ENCODE assay signal across 9 cellular contexts in genomic region chr11:6233984-6234313, GRCh38. TPM values are rescaled to one million over a fixed set of nuclear protein-coding genes. Genes with fewer than 3 reads are reported as not detected.
A peak's percentile ranks its signal among the peaks of the same experiment; 100 is the strongest.
DNase-seq lines count a peak whose midpoint lies in the region; ATAC-seq, FAIRE-seq and TF ChIP-seq lines count a peak whose summit lies in the region.
"Had no signal": no experiment of that assay in that cellular context is flagged by ENCODE, and none has a peak within 500 bp of the region (broad histone marks: within the 10 kb centered on the region; RNA-seq: fewer than 3 reads in every experiment).

No MANE protein-coding gene starts in this region.

- peak; percentile 38 for DNase-seq in COLO668 (lab: John Stamatoyannopoulos, UW; ENCODE audit: unreplicated experiment)
- no peak for DNase-seq in Jurkat, Clone E6-1 (ENCODE audit: low read depth, low spot score)
- no peak for DNase-seq in bronchial epithelial cell (ENCODE audit: low read depth)
- DNase-seq in SKM-1 treated with dmso at 0.1 percent for 144 hours (lab: John Stamatoyannopoulos, UW; ENCODE audit: unreplicated experiment), result no peak
- no peak for DNase-seq in NCI-H524 (lab: John Stamatoyannopoulos, UW)

- peak overlapping the region; percentile 98 for H3K4me3 ChIP-seq in Jurkat, Clone E6-1 (ENCODE audit: low read length)
- H3K4me3 ChIP-seq in bronchial epithelial cell (ENCODE audit: low read depth, low read length), result peak overlapping the region; percentile 56
- H3K4me3 ChIP-seq in muscle layer of duodenum (ENCODE audit: low read depth in 1 of 2, low read length in 2 of 2), result peak overlapping the region; percentile 81 to 93

- H3K27me3 ChIP-seq in bronchial epithelial cell (ENCODE audit: control insufficient read depth, insufficient read depth, low read length) (no peaks in the 10 kb centered on the region), muscle layer of duodenum (ENCODE audit: low read depth, low read length) (no peaks in the 10 kb centered on the region)

- peaks cover 10 to 12% of the 10 kb centered on the region in 2 donors for H3K4me1 ChIP-seq in muscle layer of duodenum (ENCODE audit: control insufficient read depth in 1 of 2, insufficient read depth in 2 of 2, low read length in 2 of 2)

- no peak for TF ChIP-seq CTCF in bronchial epithelial cell (IDR thresholded peaks at IDR 0.05; ENCODE audit: insufficient read depth, low read length, severe bottlenecking)

- ATAC-seq in HG02884 (IDR thresholded peaks at IDR 0.05; ENCODE audit: unreplicated experiment), result no peak
- no peak for ATAC-seq in HG02623 (IDR thresholded peaks at IDR 0.05; ENCODE audit: unreplicated experiment)

- peak overlapping the region; percentile 95 for H3K27ac ChIP-seq in muscle layer of duodenum (ENCODE audit: low read length)

- peaks cover 1% of the 10 kb centered on the region for H3K36me3 ChIP-seq in bronchial epithelial cell (ENCODE audit: control insufficient read depth, insufficient read depth, low read length)
- H3K36me3 ChIP-seq in muscle layer of duodenum (ENCODE audit: control insufficient read depth in 1 of 2, insufficient read depth in 2 of 2, low read length in 2 of 2), result no peaks in the 10 kb centered on the region

- no peak for FAIRE-seq in bronchial epithelial cell (lab: Jason Lieb, UNC)

- no peaks in the 10 kb centered on the region for H3K9me3 ChIP-seq in muscle layer of duodenum (ENCODE audit: control insufficient read depth in 1 of 2, low read length in 2 of 2)

RNA-seq across cellular contexts. Expression of gene FHIP1B, which starts 0.5 kb away (rescaled TPM):
- polyA plus RNA-seq in Jurkat, Clone E6-1 (2012; ENCODE audit: insufficient read depth, insufficient read length), result 22.6 TPM
- total RNA-seq in bronchial epithelial cell, result 7.4 and 10.4 TPM in 2 replicates

RNA-seq across cellular contexts. Expression of gene CNGA4, which starts 4.9 kb away (rescaled TPM):
- polyA plus RNA-seq in Jurkat, Clone E6-1 (2012; ENCODE audit: insufficient read depth, insufficient read length), result not detected
- total RNA-seq in bronchial epithelial cell, result 0.26 TPM in 1 of 2 replicates, not detected in the other
- total RNA-seq: NCI-H460 had no signal

RNA-seq across cellular contexts. Expression of gene CCKBR, which starts 25.7 kb away (rescaled TPM):
- polyA plus RNA-seq in Jurkat, Clone E6-1 (2012; ENCODE audit: insufficient read depth, insufficient read length), result 11.7 TPM
- total RNA-seq in bronchial epithelial cell, result not detected in 2 replicates
- total RNA-seq: NCI-H460 had no signal

RNA-seq across cellular contexts. Expression of gene C11orf42, which starts 28.6 kb away (rescaled TPM):
- polyA plus RNA-seq in Jurkat, Clone E6-1 (2012; ENCODE audit: insufficient read depth, insufficient read length), result not detected
- total RNA-seq in bronchial epithelial cell, result not detected in 2 replicates
- total RNA-seq: NCI-H460 had no signal

RNA-seq across cellular contexts. Expression of gene OR52W1, which starts 34.9 kb away (rescaled TPM):
- polyA plus RNA-seq in Jurkat, Clone E6-1 (2012; ENCODE audit: insufficient read depth, insufficient read length), result not detected
- total RNA-seq in bronchial epithelial cell, result not detected in 2 replicates
- total RNA-seq: NCI-H460 had no signal
